ENCODE assay signal across 8 cellular contexts in genomic region chr5:180784497-180785097, GRCh38. TPM values are rescaled to one million over a fixed set of nuclear protein-coding genes. Genes with fewer than 3 reads are reported as not detected.
DNase-seq lines count a peak whose midpoint lies in the region; ATAC-seq and TF ChIP-seq lines count a peak whose summit lies in the region.

No MANE protein-coding gene starts in this region.

- WGBS in prostate gland, result 41% methylated on average over 13 of the region's 13 CpGs
- 25 to 28% methylated on average over 13 of the region's 13 CpGs for WGBS in aorta, 2 donors

- no peak overlapping the region for H3K27ac ChIP-seq in 22Rv1
- peak overlapping the region; percentile 98 for H3K27ac ChIP-seq in SJCRH30
- H3K27ac ChIP-seq in prostate gland, result peak overlapping the region; percentile 64 to 72
- no peak overlapping the region for H3K27ac ChIP-seq in aorta (ENCODE audit: low read depth in 1 of 2, low read length in 2 of 2)

- H3K4me3 ChIP-seq in SJCRH30, result peak overlapping the region; percentile 38
- H3K4me3 ChIP-seq in prostate gland, result no peak overlapping the region
- H3K4me3 ChIP-seq in aorta (ENCODE audit: low read length in 2 of 2), result no peak overlapping the region

- no peaks in the 10 kb centered on the region for H3K9me3 ChIP-seq in SJCRH30 (replicated peaks)
- no peaks in the 10 kb centered on the region for H3K9me3 ChIP-seq in prostate gland
- no peaks in the 10 kb centered on the region for H3K9me3 ChIP-seq in aorta (ENCODE audit: control insufficient read depth, low read length)

- ATAC-seq in HG03521 (IDR thresholded peaks at IDR 0.05; ENCODE audit: unreplicated experiment), result peak; percentile 52
- peak; percentile 88 for ATAC-seq in Right ventricle myocardium superior (ENCODE audit: poor library complexity)
- ATAC-seq in aorta (ENCODE audit: low FRiP score), result peak; percentile 84

- intact Hi-C loops in Right ventricle myocardium superior (cut with DNase I) (loop anchor here (2.0 to 5.0 kb wide), 2 partner anchors 76 to 373 kb away; partner anchors contain the start of gene ZFP62), prostate gland (cut with DNase I) (loop anchor here (2.0 to 5.0 kb wide), 3 partner anchors 76 to 398 kb away; partner anchors contain the start of gene ZFP62), aorta (cut with DNase I) (loop anchor here in 1 of 2 donors (5.0 to 10.0 kb wide), 3 partner anchors 50 to 370 kb away; partner anchors contain the start of gene ZFP62)

- DNase-seq in GM10266 (ENCODE audit: extremely low spot score) (peak; percentile 84), SJCRH30 (peak; percentile 81 to 89), Right ventricle myocardium superior (peak; percentile 85), prostate gland (ENCODE audit: low spot score) (peak; percentile 78), aorta (peak; percentile 88 to 91)
- peak; percentile 77 for DNase-seq in activated naive CD4-positive, alpha-beta T cell treated with anti-CD3 and anti-CD28 coated beads, Interleukin-2, amount 50 U/mL, for 16 hours

- TF ChIP-seq CTCF in 22Rv1 (IDR thresholded peaks at IDR 0.05) (peak; percentile 86), GM10266 (IDR thresholded peaks at IDR 0.05; ENCODE audit: control insufficient read depth, insufficient read depth, low read depth, missing control alignments) (peak; percentile 87), prostate gland (IDR thresholded peaks at IDR 0.05) (peak; percentile 49 to 80 (median 68))

- peaks cover 22% of the 10 kb centered on the region for H3K4me1 ChIP-seq in SJCRH30
- peaks cover 16% of the 10 kb centered on the region for H3K4me1 ChIP-seq in prostate gland (replicated peaks)
- H3K4me1 ChIP-seq in aorta (ENCODE audit: control insufficient read depth in 1 of 2, insufficient read depth in 2 of 2, low read length in 2 of 2), result peaks cover 0 to 5% of the 10 kb centered on the region in 2 donors

- TF ChIP-seq POLR2A in prostate gland (IDR thresholded peaks at IDR 0.05), result no peak

- peaks cover 5% of the 10 kb centered on the region for H3K36me3 ChIP-seq in SJCRH30
- H3K36me3 ChIP-seq in prostate gland, result no peaks in the 10 kb centered on the region
- H3K36me3 ChIP-seq in aorta (ENCODE audit: control insufficient read depth in 1 of 2, insufficient read depth in 2 of 2, low read length in 1 of 2), result no peaks in the 10 kb centered on the region

- H3K27me3 ChIP-seq in SJCRH30, result no peaks in the 10 kb centered on the region
- H3K27me3 ChIP-seq in prostate gland (replicated peaks; ENCODE audit: insufficient read depth), result no peaks in the 10 kb centered on the region
- H3K27me3 ChIP-seq in aorta (ENCODE audit: control insufficient read depth in 1 of 2, insufficient read depth in 2 of 2, low read length in 1 of 2), result no peaks in the 10 kb centered on the region

RNA-seq across cellular contexts. Expression of gene MGAT1, which starts 18.0 kb away (rescaled TPM):
- total RNA-seq in SJCRH30 (2014; rRNA removed; shearing (Covaris generic)), result 85.6 and 88.5 TPM in 2 replicates
- total RNA-seq in Right ventricle myocardium superior (66.2 TPM), prostate gland (100 to 1,000 TPM; 142 to 159 TPM), aorta (100 to 1,000 TPM; 143 to 180 TPM)
- polyA plus RNA-seq in aorta, result 10 to 100 TPM; 60.5 to 79.5 TPM

RNA-seq across cellular contexts. Expression of gene OR2Y1, which starts 44.7 kb away (rescaled TPM):
- not detected in 2 replicates for total RNA-seq in SJCRH30 (2014; rRNA removed; shearing (Covaris generic))
- not detected for total RNA-seq in Right ventricle myocardium superior
- not detected for total RNA-seq in prostate gland
- not detected for total RNA-seq in aorta
- polyA plus RNA-seq in aorta, result not detected

Comparison
In these comparisons a context has a peak if more than half of its experiments do, and no peak if none do; other contexts are left out.
1. H3K27ac ChIP-seq: peak in SJCRH30 (single experiment) and prostate gland (2 of 2); none in 22Rv1 (single experiment) and aorta (0 of 2).
2. Peak in every context shown above with its lines, with median percentiles within 50 percentile points of each other: CTCF ChIP-seq, DNase-seq and ATAC-seq.